In genomic region chr18:48632676-48633257, GRCh38 we compare ENCODE assay signal across 30 cellular contexts.
"Had no signal": no experiment of that assay in that cellular context is flagged by ENCODE, and none has a peak within 500 bp of the region (broad histone marks: within the 10 kb centered on the region; RNA-seq: fewer than 3 reads in every experiment).

No MANE protein-coding gene starts in this region.

- ATAC-seq: activated CD4-positive, CD25-positive, alpha-beta regulatory T cell treated with anti-CD3 and anti-CD28 coated beads, Interleukin-2, amount 50 U/mL, for 24 hours; esophagus mucosa; heart left ventricle; naive thymus-derived CD4-positive, alpha-beta T cell; right lobe of liver had no signal

- H3K27ac Mint-ChIP-seq: activated naive CD4-positive, alpha-beta T cell treated with anti-CD3 and anti-CD28 coated beads for 36 hours; activated naive CD8-positive, alpha-beta T cell treated with anti-CD3 and anti-CD28 coated beads for 36 hours; activated T-helper 1 cell treated with anti-CD3 and anti-CD28 coated beads, Interleukin-12 subunit alpha, Interleukin-12 subunit beta, Interleukin-2, Interleukin-4 antibody, amounts not matched to agents 30 ng/mL and 10 ng/mL and 1 ng/mL, durations not matched to agents 14 hours and 24 hours and 36 hours; brain; naive thymus-derived CD4-positive, alpha-beta T cell; stimulated activated effector memory CD8-positive, alpha-beta T cell treated with anti-CD3 and anti-CD28 coated beads, Interleukin-12 subunit alpha, Interleukin-12 subunit beta, amount 100 ng/mL, for 72 hours; stimulated activated naive CD8-positive, alpha-beta T cell treated with anti-CD3 and anti-CD28 coated beads, Interleukin-15, Interleukin-2, amounts not matched to agents 100 ng/mL and 50 ng/mL, for 24 hours; T-helper 1 cell treated with Interleukin-12 subunit alpha and Interleukin-12 subunit beta and Interleukin-4 antibody, amounts not matched to agents 30 μg/mL and 1 μg/mL, for 36 hours; type B pancreatic cell had no signal

- H3K9me3 Mint-ChIP-seq: activated naive CD4-positive, alpha-beta T cell treated with anti-CD3 and anti-CD28 coated beads for 36 hours; activated naive CD8-positive, alpha-beta T cell treated with anti-CD3 and anti-CD28 coated beads for 36 hours; activated T-helper 1 cell treated with anti-CD3 and anti-CD28 coated beads, Interleukin-12 subunit alpha, Interleukin-12 subunit beta, Interleukin-2, Interleukin-4 antibody, amounts not matched to agents 30 ng/mL and 10 ng/mL and 1 ng/mL, durations not matched to agents 14 hours and 24 hours and 36 hours; brain; naive thymus-derived CD4-positive, alpha-beta T cell; stimulated activated effector memory CD8-positive, alpha-beta T cell treated with anti-CD3 and anti-CD28 coated beads, Interleukin-12 subunit alpha, Interleukin-12 subunit beta, amount 100 ng/mL, for 72 hours; stimulated activated naive CD8-positive, alpha-beta T cell treated with anti-CD3 and anti-CD28 coated beads, Interleukin-15, Interleukin-2, amounts not matched to agents 100 ng/mL and 50 ng/mL, for 24 hours; T-helper 1 cell treated with Interleukin-12 subunit alpha and Interleukin-12 subunit beta and Interleukin-4 antibody, amounts not matched to agents 30 μg/mL and 1 μg/mL, for 36 hours; type B pancreatic cell had no signal

- H3K36me3 ChIP-seq: cardiac muscle cell, thoracic aorta had no signal

- H3K27me3 Mint-ChIP-seq: activated naive CD8-positive, alpha-beta T cell treated with anti-CD3 and anti-CD28 coated beads for 36 hours; brain; stimulated activated naive CD8-positive, alpha-beta T cell treated with anti-CD3 and anti-CD28 coated beads, Interleukin-15, Interleukin-2, amounts not matched to agents 100 ng/mL and 50 ng/mL, for 24 hours; type B pancreatic cell had no signal

- H3K4me3 Mint-ChIP-seq: activated naive CD4-positive, alpha-beta T cell treated with anti-CD3 and anti-CD28 coated beads for 36 hours; activated naive CD8-positive, alpha-beta T cell treated with anti-CD3 and anti-CD28 coated beads for 36 hours; activated T-helper 1 cell treated with anti-CD3 and anti-CD28 coated beads, Interleukin-12 subunit alpha, Interleukin-12 subunit beta, Interleukin-2, Interleukin-4 antibody, amounts not matched to agents 30 ng/mL and 10 ng/mL and 1 ng/mL, durations not matched to agents 14 hours and 24 hours and 36 hours; brain; naive thymus-derived CD4-positive, alpha-beta T cell; stimulated activated effector memory CD8-positive, alpha-beta T cell treated with anti-CD3 and anti-CD28 coated beads, Interleukin-12 subunit alpha, Interleukin-12 subunit beta, amount 100 ng/mL, for 72 hours; stimulated activated naive CD8-positive, alpha-beta T cell treated with anti-CD3 and anti-CD28 coated beads, Interleukin-15, Interleukin-2, amounts not matched to agents 100 ng/mL and 50 ng/mL, for 24 hours; T-helper 1 cell treated with Interleukin-12 subunit alpha and Interleukin-12 subunit beta and Interleukin-4 antibody, amounts not matched to agents 30 μg/mL and 1 μg/mL, for 36 hours; type B pancreatic cell had no signal

- H3K9me3 ChIP-seq: adrenal gland, heart left ventricle, left ventricle myocardium inferior, right lobe of liver, thoracic aorta had no signal

- H3K4me1 Mint-ChIP-seq: activated naive CD8-positive, alpha-beta T cell treated with anti-CD3 and anti-CD28 coated beads for 36 hours; naive thymus-derived CD4-positive, alpha-beta T cell; stimulated activated effector memory CD8-positive, alpha-beta T cell treated with anti-CD3 and anti-CD28 coated beads, Interleukin-12 subunit alpha, Interleukin-12 subunit beta, amount 100 ng/mL, for 72 hours had no signal

- H3K27ac ChIP-seq: adrenal gland, cardiac muscle cell, heart left ventricle, left ventricle myocardium inferior, right lobe of liver, skin epidermis, thoracic aorta, WERI-Rb-1 had no signal

- H3K36me3 Mint-ChIP-seq: activated naive CD8-positive, alpha-beta T cell treated with anti-CD3 and anti-CD28 coated beads for 36 hours; naive thymus-derived CD4-positive, alpha-beta T cell; stimulated activated effector memory CD8-positive, alpha-beta T cell treated with anti-CD3 and anti-CD28 coated beads, Interleukin-12 subunit alpha, Interleukin-12 subunit beta, amount 100 ng/mL, for 72 hours had no signal

- H3K27me3 ChIP-seq: adrenal gland, cardiac muscle cell, heart left ventricle, right lobe of liver had no signal

- DNase-seq: activated CD4-positive, alpha-beta T cell treated with anti-CD3 and anti-CD28 coated beads for 48 hours; activated CD4-positive, alpha-beta T cell treated with anti-CD3 and anti-CD28 coated beads, Interleukin-2, amount 50 U/mL, for 48 hours; activated CD8-positive, alpha-beta memory T cell treated with anti-CD3 and anti-CD28 coated beads for 24 hours; activated effector memory CD4-positive, alpha-beta T cell treated with anti-CD3 and anti-CD28 coated beads, Interleukin-2, amount 50 U/mL, for 16 hours; activated naive CD4-positive, alpha-beta T cell treated with anti-CD3 and anti-CD28 coated beads for 36 hours; activated naive CD8-positive, alpha-beta T cell treated with anti-CD3 and anti-CD28 coated beads for 36 hours; adrenal gland; aorta; foreskin fibroblast; heart left ventricle; hypothalamus; kidney glomerular epithelial cell; left ventricle myocardium inferior; naive thymus-derived CD4-positive, alpha-beta T cell; stimulated activated CD4-positive, alpha-beta T cell treated with anti-CD3 and anti-CD28 coated beads, Interleukin-4, amount 100 ng/mL, for 24 hours; T-helper 9 cell; WERI-Rb-1 had no signal

- H3K4me3 ChIP-seq: adrenal gland, cardiac muscle cell, heart left ventricle, left ventricle myocardium inferior, lung, right lobe of liver, skin epidermis, thoracic aorta had no signal
